In genomic region chr22:20056696-20057386, GRCh38 we compare ENCODE assay signal across 21 cellular contexts.
"Had no signal": no experiment of that assay in that cellular context is flagged by ENCODE, and none has a peak within 500 bp of the region (broad histone marks: within the 10 kb centered on the region; RNA-seq: fewer than 3 reads in every experiment).

No MANE protein-coding gene starts in this region.

- H3K4me3 ChIP-seq: lung, right atrium auricular region, sigmoid colon, skin epidermis, tibial artery, upper lobe of left lung, vagina had no signal

- H3K4me3 Mint-ChIP-seq: naive B cell, nephron had no signal

- FAIRE-seq: endometrium, frontal cortex had no signal

- DNase-seq: effector memory CD4-positive, alpha-beta T cell; left colon; left ventricle myocardium superior; mesenchymal stem cell; midbrain; naive B cell; sigmoid colon; stimulated activated CD4-positive, alpha-beta T cell treated with anti-CD3 and anti-CD28 coated beads, Interleukin-2, amount 100 ng/mL, for 24 hours; stimulated activated CD4-positive, alpha-beta T cell treated with anti-CD3 and anti-CD28 coated beads, Interleukin-4, amount 100 ng/mL, for 4 hours; stimulated activated naive CD4-positive, alpha-beta T cell; tibial artery; upper lobe of left lung had no signal

- H3K9me3 ChIP-seq: neutrophil, right atrium auricular region, sigmoid colon, tibial artery, upper lobe of left lung, vagina had no signal

- H3K4me1 ChIP-seq: sigmoid colon, tibial artery, upper lobe of left lung, vagina had no signal

- H3K27ac Mint-ChIP-seq: naive B cell, nephron had no signal

- H3K27ac ChIP-seq: neutrophil, right atrium auricular region, sigmoid colon, skin epidermis, tibial artery, upper lobe of left lung, vagina had no signal

- H3K9me3 Mint-ChIP-seq: naive B cell, nephron had no signal

- H3K27me3 ChIP-seq: neutrophil, right atrium auricular region, sigmoid colon, tibial artery, upper lobe of left lung, vagina had no signal

- H3K27me3 Mint-ChIP-seq: naive B cell had no signal

- ATAC-seq: esophagus mucosa, left colon, left ventricle myocardium superior had no signal
